13 cellular contexts compared by ENCODE assay signal in the genomic region with DNA sequence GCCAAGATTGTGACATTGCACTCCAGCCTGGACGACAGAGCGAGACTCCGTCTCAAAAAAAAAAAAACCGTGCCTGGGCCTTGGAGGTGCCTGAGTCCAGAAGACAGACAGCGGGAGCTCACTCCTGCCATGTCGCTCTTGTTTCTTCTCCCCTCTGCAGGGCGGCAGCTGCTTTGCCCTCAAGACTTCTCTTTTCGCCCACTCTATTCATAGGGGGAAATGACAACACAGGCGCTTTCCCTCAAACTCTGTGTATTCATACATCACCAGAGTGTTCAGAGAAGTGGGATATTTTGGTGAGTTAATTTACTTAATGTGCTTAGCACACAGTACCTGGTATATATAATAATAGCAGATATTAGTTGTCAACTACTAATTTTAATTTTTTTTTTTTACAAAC. TPM values are rescaled to one million over a fixed set of nuclear protein-coding genes. Genes with fewer than 3 reads are reported as not detected.
DNase-seq lines count a peak whose midpoint lies in the region; ATAC-seq and TF ChIP-seq lines count a peak whose summit lies in the region.
"Had no signal": no experiment of that assay in that cellular context is flagged by ENCODE, and none has a peak within 500 bp of the region (broad histone marks: within the 10 kb centered on the region; RNA-seq: fewer than 3 reads in every experiment).

No MANE protein-coding gene starts in this region.

- TF ChIP-seq CTCF in heart left ventricle (IDR thresholded peaks at IDR 0.05) (no peak), osteocyte (IDR thresholded peaks at IDR 0.05) (no peak), type B pancreatic cell (conservative IDR thresholded peaks at IDR 0.05) (no peak), foreskin fibroblast (IDR thresholded peaks at IDR 0.05; ENCODE audit: low read depth, low read length) (no peak)

- H3K4me3 ChIP-seq in heart left ventricle (no peak overlapping the region), foreskin fibroblast (ENCODE audit: low read depth in 1 of 2, low read length in 2 of 2) (no peak overlapping the region)

- H3K36me3 ChIP-seq in heart left ventricle = peaks cover 0 to 28% (median 2%) of the 10 kb centered on the region in 9 donors

- ATAC-seq in heart left ventricle (no peak), left ventricle myocardium superior (no peak), SK-N-SH treated with all-trans-retinoic acid at 6 μM for 48 hours (no peak)

- H3K27me3 ChIP-seq in heart left ventricle = no peaks in the 10 kb centered on the region
- H3K27me3 ChIP-seq: brain microvascular endothelial cell had no signal

- peaks cover 54% of the 10 kb centered on the region for H3K4me1 Mint-ChIP-seq in osteocyte (ENCODE audit: unreplicated experiment)
- peaks cover 41% of the 10 kb centered on the region for H3K4me1 Mint-ChIP-seq in type B pancreatic cell (ENCODE audit: unreplicated experiment)

- DNase-seq in heart left ventricle (no peak), left ventricle myocardium superior (no peak), dermis blood vessel endothelial cell (peak; percentile 12), osteocyte (ENCODE audit: extremely low spot score, unreplicated experiment) (no peak), type B pancreatic cell (ENCODE audit: extremely low spot score, unreplicated experiment) (no peak), foreskin fibroblast (no peak), NCI-H2107 treated with DMSO at 0.1 percent for 48 hours (lab: John Stamatoyannopoulos, UW; ENCODE audit: unreplicated experiment) (no peak)
- DNase-seq: brain microvascular endothelial cell, EL, NCI-H1417 treated with DMSO at 0.1 percent for 48 hours, NCI-H524 treated with DMSO at 0.1 percent for 48 hours, SHP77 had no signal

- no peak for TF ChIP-seq POLR2A in heart left ventricle (IDR thresholded peaks at IDR 0.05)

- H3K36me3 Mint-ChIP-seq in osteocyte (ENCODE audit: unreplicated experiment) (peaks cover 13% of the 10 kb centered on the region), type B pancreatic cell (peaks cover 11% of the 10 kb centered on the region)

- WGBS in heart left ventricle, 4 donors = 80 to 95% (median 91%) methylated on average over 9 of the region's 9 CpGs

- H3K9me3 Mint-ChIP-seq in osteocyte (ENCODE audit: unreplicated experiment) (no peaks in the 10 kb centered on the region), type B pancreatic cell (no peaks in the 10 kb centered on the region)

- peak overlapping the region; percentile 35 for H3K4me3 Mint-ChIP-seq in osteocyte (ENCODE audit: unreplicated experiment)
- peak overlapping the region; percentile 51 for H3K4me3 Mint-ChIP-seq in type B pancreatic cell

- H3K27me3 Mint-ChIP-seq in osteocyte (ENCODE audit: unreplicated experiment) (no peaks in the 10 kb centered on the region), type B pancreatic cell (no peaks in the 10 kb centered on the region)

- H3K27ac Mint-ChIP-seq in osteocyte (ENCODE audit: unreplicated experiment) (peak overlapping the region; percentile 99), type B pancreatic cell (peak overlapping the region; percentile 91)

- no peaks in the 10 kb centered on the region for H3K9me3 ChIP-seq in heart left ventricle

- H3K4me1 ChIP-seq in heart left ventricle = peaks cover 3 to 77% (median 52%) of the 10 kb centered on the region in 12 donors

- intact Hi-C loops in heart left ventricle (cut with DNase I) (loop anchor here in 3 of 10 donors (5.0 kb wide), 2 partner anchors 39 to 44 kb away; a partner anchor contains a TSS), left ventricle myocardium superior (cut with micrococcal nuclease) (no loop called here)

- peak overlapping the region in 11 of 12 donors; percentile 79 to 96 (median 91) for H3K27ac ChIP-seq in heart left ventricle

TF ChIP-seq in SK-N-SH treated with all-trans-retinoic acid at 6 μM for 48 hours, 23 proteins besides CTCF, POLR2A, EP300 and RAD21:
- TF ChIP-seq BACH2 (CRISPR knock-in tag; IDR thresholded peaks at IDR 0.05; ENCODE audit: borderline replicate concordance) (no peak), ESRRG (CRISPR knock-in tag; IDR thresholded peaks at IDR 0.05) (no peak), ARNTL (CRISPR knock-in tag; IDR thresholded peaks at IDR 0.05; ENCODE audit: borderline replicate concordance, low read depth) (no peak), TCF4 (CRISPR knock-in tag; IDR thresholded peaks at IDR 0.05; ENCODE audit: borderline replicate concordance) (no peak)
- TF ChIP-seq, protein P1, sequence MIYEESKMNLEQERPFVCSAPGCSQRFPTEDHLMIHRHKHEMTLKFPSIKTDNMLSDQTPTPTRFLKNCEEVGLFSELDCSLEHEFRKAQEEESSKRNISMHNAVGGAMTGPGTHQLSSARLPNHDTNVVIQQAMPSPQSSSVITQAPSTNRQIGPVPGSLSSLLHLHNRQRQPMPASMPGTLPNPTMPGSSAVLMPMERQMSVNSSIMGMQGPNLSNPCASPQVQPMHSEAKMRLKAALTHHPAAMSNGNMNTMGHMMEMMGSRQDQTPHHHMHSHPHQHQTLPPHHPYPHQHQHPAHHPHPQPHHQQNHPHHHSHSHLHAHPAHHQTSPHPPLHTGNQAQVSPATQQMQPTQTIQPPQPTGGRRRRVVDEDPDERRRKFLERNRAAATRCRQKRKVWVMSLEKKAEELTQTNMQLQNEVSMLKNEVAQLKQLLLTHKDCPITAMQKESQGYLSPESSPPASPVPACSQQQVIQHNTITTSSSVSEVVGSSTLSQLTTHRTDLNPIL (CRISPR knock-in tag; IDR thresholded peaks at IDR 0.05; ENCODE audit: low read depth) = no peak
- TF ChIP-seq, protein P2, sequence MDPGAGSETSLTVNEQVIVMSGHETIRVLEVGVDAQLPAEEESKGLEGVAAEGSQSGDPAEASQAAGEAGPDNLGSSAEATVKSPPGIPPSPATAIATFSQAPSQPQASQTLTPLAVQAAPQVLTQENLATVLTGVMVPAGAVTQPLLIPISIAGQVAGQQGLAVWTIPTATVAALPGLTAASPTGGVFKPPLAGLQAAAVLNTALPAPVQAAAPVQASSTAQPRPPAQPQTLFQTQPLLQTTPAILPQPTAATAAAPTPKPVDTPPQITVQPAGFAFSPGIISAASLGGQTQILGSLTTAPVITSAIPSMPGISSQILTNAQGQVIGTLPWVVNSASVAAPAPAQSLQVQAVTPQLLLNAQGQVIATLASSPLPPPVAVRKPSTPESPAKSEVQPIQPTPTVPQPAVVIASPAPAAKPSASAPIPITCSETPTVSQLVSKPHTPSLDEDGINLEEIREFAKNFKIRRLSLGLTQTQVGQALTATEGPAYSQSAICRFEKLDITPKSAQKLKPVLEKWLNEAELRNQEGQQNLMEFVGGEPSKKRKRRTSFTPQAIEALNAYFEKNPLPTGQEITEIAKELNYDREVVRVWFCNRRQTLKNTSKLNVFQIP (CRISPR knock-in tag; IDR thresholded peaks at IDR 0.05; ENCODE audit: borderline replicate concordance, low read depth) = no peak

RNA-seq across cellular contexts. Expression of a gene that starts 44.5 kb away (rescaled TPM):
- total RNA-seq in heart left ventricle = 10 to 100 TPM; 12.4 to 43.7 (median 22.5) TPM
- polyA plus RNA-seq in heart left ventricle = 1 to 10 TPM; 9.3 to 9.4 TPM
- 17.7 TPM for total RNA-seq in left ventricle myocardium superior
- 25.9 and 37.7 TPM in 2 replicates for total RNA-seq in dermis blood vessel endothelial cell
- total RNA-seq in osteocyte = 56.2 and 63.1 TPM in 2 replicates
- total RNA-seq in type B pancreatic cell (ENCODE audit: low replicate concordance) = 55.1 and 55.2 TPM in 2 replicates

RNA-seq across cellular contexts. Expression of a gene that starts 48.9 kb away (rescaled TPM):
- total RNA-seq in heart left ventricle (10 to 100 TPM in 7 of 9 donors, 1 to 10 TPM in 2; 8.4 to 31.9 (median 12.0) TPM), left ventricle myocardium superior (10.5 TPM), dermis blood vessel endothelial cell (28.3 and 32.3 TPM in 2 replicates), osteocyte (50.2 and 55.0 TPM in 2 replicates), type B pancreatic cell (ENCODE audit: low replicate concordance) (36.9 and 53.2 TPM in 2 replicates)
- 10 to 100 TPM; 14.9 to 17.3 TPM for polyA plus RNA-seq in heart left ventricle
